Comparison of ENCODE assay signal across 11 cellular contexts in genomic region chr17:19019041-19019941, GRCh38. TPM values are rescaled to one million over a fixed set of nuclear protein-coding genes. Genes with fewer than 3 reads are reported as not detected.
DNase-seq lines count a peak whose midpoint lies in the region; ATAC-seq and TF ChIP-seq lines count a peak whose summit lies in the region.
"Had no signal": no experiment of that assay in that cellular context is flagged by ENCODE, and none has a peak within 500 bp of the region (broad histone marks: within the 10 kb centered on the region; RNA-seq: fewer than 3 reads in every experiment).

No MANE protein-coding gene starts in this region.

- H3K27me3 ChIP-seq in left ventricle myocardium inferior (ENCODE audit: low read depth) (no peaks in the 10 kb centered on the region), WERI-Rb-1 (ENCODE audit: insufficient read depth, low read depth, severe bottlenecking) (no peaks in the 10 kb centered on the region)

- in situ Hi-C loops in ACHN (cut with HindIII; ENCODE audit: low pct_ligation_motif_present, low pct_unique_long_range_greater_than_20kb, low sequenced_read_pairs) = no loop called here

- no peak for ATAC-seq in stimulated activated naive CD8-positive, alpha-beta T cell treated with anti-CD3 and anti-CD28 coated beads, Interleukin-15, amount 100 ng/mL, for 72 hours

- H3K4me1 Mint-ChIP-seq in stimulated activated naive CD8-positive, alpha-beta T cell treated with anti-CD3 and anti-CD28 coated beads, Interleukin-15, Interleukin-2, amounts not matched to agents 100 ng/mL and 50 ng/mL, for 24 hours (ENCODE audit: low read depth) = peaks cover 6% of the 10 kb centered on the region
- peaks cover 46% of the 10 kb centered on the region for H3K4me1 Mint-ChIP-seq in stimulated activated naive CD8-positive, alpha-beta T cell treated with anti-CD3 and anti-CD28 coated beads, Interleukin-15, amount 100 ng/mL, for 72 hours
- H3K4me1 Mint-ChIP-seq in nephron progenitor cell = peaks cover 30% of the 10 kb centered on the region

- H3K27ac ChIP-seq in left ventricle myocardium inferior (replicated peaks) = no peak overlapping the region
- no peak overlapping the region for H3K27ac ChIP-seq in WERI-Rb-1
- H3K27ac ChIP-seq: coronary artery had no signal

- H3K4me1 ChIP-seq in left ventricle myocardium inferior = no peaks in the 10 kb centered on the region
- H3K4me1 ChIP-seq: Caco-2 had no signal

- H3K36me3 ChIP-seq in left ventricle myocardium inferior = no peaks in the 10 kb centered on the region
- no peaks in the 10 kb centered on the region for H3K36me3 ChIP-seq in WERI-Rb-1

- H3K9me3 Mint-ChIP-seq in stimulated activated naive CD8-positive, alpha-beta T cell treated with anti-CD3 and anti-CD28 coated beads, Interleukin-15, Interleukin-2, amounts not matched to agents 100 ng/mL and 50 ng/mL, for 24 hours = no peaks in the 10 kb centered on the region
- H3K9me3 Mint-ChIP-seq in stimulated activated naive CD8-positive, alpha-beta T cell treated with anti-CD3 and anti-CD28 coated beads, Interleukin-15, amount 100 ng/mL, for 72 hours = no peaks in the 10 kb centered on the region
- no peaks in the 10 kb centered on the region for H3K9me3 Mint-ChIP-seq in nephron progenitor cell

- H3K27ac Mint-ChIP-seq in stimulated activated naive CD8-positive, alpha-beta T cell treated with anti-CD3 and anti-CD28 coated beads, Interleukin-15, Interleukin-2, amounts not matched to agents 100 ng/mL and 50 ng/mL, for 24 hours = peak overlapping the region; percentile 37
- H3K27ac Mint-ChIP-seq in stimulated activated naive CD8-positive, alpha-beta T cell treated with anti-CD3 and anti-CD28 coated beads, Interleukin-15, amount 100 ng/mL, for 72 hours = peak overlapping the region in 1 of 2 donors; percentile 22
- no peak overlapping the region for H3K27ac Mint-ChIP-seq in nephron progenitor cell

- intact Hi-C loops in left ventricle myocardium inferior (cut with micrococcal nuclease) = no loop called here

- DNase-seq in stimulated activated naive CD8-positive, alpha-beta T cell treated with anti-CD3 and anti-CD28 coated beads, Interleukin-15, amount 100 ng/mL, for 72 hours = no peak
- DNase-seq in NCI-H2171 treated with DMSO at 0.1 percent for 48 hours (lab: John Stamatoyannopoulos, UW) = peak; percentile 78
- peak; percentile 16 for DNase-seq in left ventricle myocardium inferior
- no peak for DNase-seq in WERI-Rb-1
- no peak for DNase-seq in nephron progenitor cell
- no peak for DNase-seq in NCI-H774 (lab: John Stamatoyannopoulos, UW)
- no peak for DNase-seq in ACHN
- DNase-seq: Caco-2; stimulated activated CD4-positive, alpha-beta T cell treated with anti-CD3 and anti-CD28 coated beads, Interleukin-4, amount 100 ng/mL, for 4 hours had no signal

- no peaks in the 10 kb centered on the region for H3K9me3 ChIP-seq in left ventricle myocardium inferior (replicated peaks)
- H3K9me3 ChIP-seq in WERI-Rb-1 (ENCODE audit: severe bottlenecking) = no peaks in the 10 kb centered on the region
- H3K9me3 ChIP-seq: Caco-2 had no signal

- H3K27me3 Mint-ChIP-seq in stimulated activated naive CD8-positive, alpha-beta T cell treated with anti-CD3 and anti-CD28 coated beads, Interleukin-15, Interleukin-2, amounts not matched to agents 100 ng/mL and 50 ng/mL, for 24 hours = no peaks in the 10 kb centered on the region
- H3K27me3 Mint-ChIP-seq in stimulated activated naive CD8-positive, alpha-beta T cell treated with anti-CD3 and anti-CD28 coated beads, Interleukin-15, amount 100 ng/mL, for 72 hours = no peaks in the 10 kb centered on the region
- H3K27me3 Mint-ChIP-seq in nephron progenitor cell (ENCODE audit: low read depth, poor library complexity) = peaks cover 7% of the 10 kb centered on the region

- H3K4me3 ChIP-seq in left ventricle myocardium inferior = no peak overlapping the region
- H3K4me3 ChIP-seq in WERI-Rb-1 (ENCODE audit: low read depth, low read length) = no peak overlapping the region
- H3K4me3 ChIP-seq: coronary artery had no signal

- H3K36me3 Mint-ChIP-seq in stimulated activated naive CD8-positive, alpha-beta T cell treated with anti-CD3 and anti-CD28 coated beads, Interleukin-15, Interleukin-2, amounts not matched to agents 100 ng/mL and 50 ng/mL, for 24 hours (ENCODE audit: low read depth) = peaks cover 4% of the 10 kb centered on the region
- no peaks in the 10 kb centered on the region for H3K36me3 Mint-ChIP-seq in nephron progenitor cell (ENCODE audit: low read depth)

- H3K4me3 Mint-ChIP-seq in stimulated activated naive CD8-positive, alpha-beta T cell treated with anti-CD3 and anti-CD28 coated beads, Interleukin-15, Interleukin-2, amounts not matched to agents 100 ng/mL and 50 ng/mL, for 24 hours = no peak overlapping the region
- no peak overlapping the region for H3K4me3 Mint-ChIP-seq in stimulated activated naive CD8-positive, alpha-beta T cell treated with anti-CD3 and anti-CD28 coated beads, Interleukin-15, amount 100 ng/mL, for 72 hours
- H3K4me3 Mint-ChIP-seq in nephron progenitor cell = no peak overlapping the region

- TF ChIP-seq CTCF in left ventricle myocardium inferior (IDR thresholded peaks at IDR 0.05; ENCODE audit: borderline replicate concordance) (no peak), WERI-Rb-1 (IDR thresholded peaks at IDR 0.05; ENCODE audit: low read depth, low read length) (no peak), nephron progenitor cell (IDR thresholded peaks at IDR 0.05) (no peak)

RNA-seq across cellular contexts. Expression of gene FAM83G, which starts 14.7 kb away (rescaled TPM):
- 2.2 TPM for total RNA-seq in left ventricle myocardium inferior

RNA-seq across cellular contexts. Expression of gene GRAP, which starts 27.5 kb away (rescaled TPM):
- total RNA-seq in left ventricle myocardium inferior = 1.7 TPM

Comparison
In these comparisons a context has a peak if more than half of its experiments do, and no peak if none do; other contexts are left out.
1. DNase-seq: peak in NCI-H2171 treated with DMSO at 0.1 percent for 48 hours (single experiment) and left ventricle myocardium inferior (single experiment); none in stimulated activated naive CD8-positive, alpha-beta T cell treated with anti-CD3 and anti-CD28 coated beads, Interleukin-15, amount 100 ng/mL, for 72 hours (0 of 2), WERI-Rb-1 (single experiment), nephron progenitor cell (single experiment), NCI-H774 (single experiment) and ACHN (single experiment).